Comparison of ENCODE assay signal across 1 cellular context in genomic region chr6:119348308-119349040, GRCh38.
TF ChIP-seq lines count a peak whose summit lies in the region.

No MANE protein-coding gene starts in this region.

TF ChIP-seq in HepG2, 621 proteins besides CTCF, POLR2A, EP300 and RAD21 (continued from another document and continues in another):
- TF ChIP-seq ZBTB10 (CRISPR knock-in tag; IDR thresholded peaks at IDR 0.05; ENCODE audit: borderline replicate concordance) (no peak; the same call in 1 of the 2 replicates), ZNF441 (CRISPR knock-in tag; IDR thresholded peaks at IDR 0.05; ENCODE audit: borderline replicate concordance) (peak; percentile 53; the same call in 1 of the 2 replicates), ZNF3 (CRISPR knock-in tag; IDR thresholded peaks at IDR 0.05) (no peak), MIER2 (CRISPR knock-in tag; IDR thresholded peaks at IDR 0.05) (no peak), DRAP1 (CRISPR knock-in tag; IDR thresholded peaks at IDR 0.05) (no peak), KDM1A (CRISPR knock-in tag; IDR thresholded peaks at IDR 0.05) (no peak), CC2D1A (CRISPR knock-in tag; IDR thresholded peaks at IDR 0.05) (no peak), THAP9 (CRISPR knock-in tag; IDR thresholded peaks at IDR 0.05; ENCODE audit: borderline replicate concordance) (no peak), TFE3 (CRISPR knock-in tag; IDR thresholded peaks at IDR 0.05) (no peak), NFIC (IDR thresholded peaks at IDR 0.05; ENCODE audit: low read length) (no peak), ZNF543 (CRISPR knock-in tag; IDR thresholded peaks at IDR 0.05) (peak; percentile 67), NR1H2 (CRISPR knock-in tag; IDR thresholded peaks at IDR 0.05; ENCODE audit: borderline replicate concordance, low read depth) (no peak), ZBTB33 (CRISPR knock-in tag; IDR thresholded peaks at IDR 0.05) (no peak), HNF4A (CRISPR knock-in tag; IDR thresholded peaks at IDR 0.05) (peak; percentile 96), RFX3 (CRISPR knock-in tag; IDR thresholded peaks at IDR 0.05) (no peak), ZFAT (CRISPR knock-in tag; conservative IDR thresholded peaks at IDR 0.05) (0 out of 2 replicates have a peak, but pooled peaks have one; percentile 6), CSRNP2 (CRISPR knock-in tag; conservative IDR thresholded peaks at IDR 0.05; ENCODE audit: low read depth) (no peak), DMTF1 (CRISPR knock-in tag; IDR thresholded peaks at IDR 0.05) (no peak), PRMT3 (CRISPR knock-in tag; IDR thresholded peaks at IDR 0.05; ENCODE audit: borderline replicate concordance, low read depth) (peak; percentile 86; the same call in 1 of the 2 replicates), AFF4 (CRISPR knock-in tag; IDR thresholded peaks at IDR 0.05) (no peak; the same call in 1 of the 2 replicates), ZNF687 (CRISPR knock-in tag; IDR thresholded peaks at IDR 0.05) (peak; percentile 88), CBX2 (IDR thresholded peaks at IDR 0.05; ENCODE audit: low read depth, low read length) (no peak), CBX2 (CRISPR knock-in tag; IDR thresholded peaks at IDR 0.05; ENCODE audit: low read depth) (no peak), ZNF260 (CRISPR knock-in tag; IDR thresholded peaks at IDR 0.05; ENCODE audit: borderline replicate concordance, low read depth) (no peak), SMARCC2 (IDR thresholded peaks at IDR 0.05) (no peak), KDM6A (CRISPR knock-in tag; IDR thresholded peaks at IDR 0.05; ENCODE audit: low read depth) (no peak), GABPA (IDR thresholded peaks at IDR 0.05; ENCODE audit: low read depth, low read length) (no peak), GABPA (CRISPR knock-in tag; IDR thresholded peaks at IDR 0.05; ENCODE audit: low read depth) (no peak), ZNF556 (CRISPR knock-in tag; IDR thresholded peaks at IDR 0.05; ENCODE audit: borderline replicate concordance) (peak; percentile 27; the same call in 1 of the 2 replicates), BHLHE40 (IDR thresholded peaks at IDR 0.05; ENCODE audit: low read length) (no peak), ARID2 (CRISPR knock-in tag; IDR thresholded peaks at IDR 0.05; ENCODE audit: borderline replicate concordance) (no peak), MTERF4 (CRISPR knock-in tag; IDR thresholded peaks at IDR 0.05) (no peak), ZNF564 (CRISPR knock-in tag; IDR thresholded peaks at IDR 0.05) (peak; percentile 60; the same call in 1 of the 2 replicates), SSRP1 (CRISPR knock-in tag; IDR thresholded peaks at IDR 0.05) (no peak), PITX1 (CRISPR knock-in tag; IDR thresholded peaks at IDR 0.05) (peak; percentile 88)
